20 cellular contexts compared by ENCODE assay signal in genomic region chr18:68841301-68841700, GRCh38. TPM values are rescaled to one million over a fixed set of nuclear protein-coding genes. Genes with fewer than 3 reads are reported as not detected.
A peak's percentile ranks its signal among the peaks of the same experiment; 100 is the strongest.
DNase-seq lines count a peak whose midpoint lies in the region; ATAC-seq, FAIRE-seq and TF ChIP-seq lines count a peak whose summit lies in the region.
"Had no signal": no experiment of that assay in that cellular context is flagged by ENCODE, and none has a peak within 500 bp of the region (broad histone marks: within the 10 kb centered on the region; RNA-seq: fewer than 3 reads in every experiment).

No MANE protein-coding gene starts in this region.

- peak overlapping the region; percentile 86 for H3K56ac ChIP-seq in IMR-90 (ENCODE audit: extremely low read depth, insufficient read depth, low read length)

- H3K23ac ChIP-seq in IMR-90 (ENCODE audit: low read depth, low read length): peak overlapping the region; percentile 73; the same call in 1 of the 2 replicates

- H3K18ac ChIP-seq in IMR-90 (ENCODE audit: low read depth, low read length): peak overlapping the region; percentile 84

- POLR2A ChIA-PET in AG04450 (lab: Yijun Ruan, JAX) (no interaction called here), IMR-90 (lab: Charles Lee; ENCODE audit: unreplicated experiment) (no interaction called here), HepG2 (lab: Yijun Ruan, JAX) (no interaction called here)

- dilution Hi-C loops in IMR-90 (cut with HindIII; ENCODE audit: low sequenced_read_pairs, unreplicated experiment): no loop called here

- no peak for TF ChIP-seq POLR2A in IMR-90 (IDR thresholded peaks at IDR 0.05; ENCODE audit: low read depth, low read length)
- no peak for TF ChIP-seq POLR2A in HepG2 (IDR thresholded peaks at IDR 0.05; ENCODE audit: insufficient read depth in 1 of 2, low read depth in 2 of 2, low read length in 2 of 2)

- no TSS peak for BruUV-seq in IMR-90 (replicated peaks; lab: Mats Ljungman, UMichigan)
- no TSS peak for BruUV-seq in HepG2 (replicated peaks; lab: Mats Ljungman, UMichigan)

- intact Hi-C loops in IMR-90 (cut with micrococcal nuclease) (loop anchor here (5.0 to 10.0 kb wide), 4 partner anchors 104 to 944 kb away; no protein-coding TSS in a partner anchor), HepG2 (cut with micrococcal nuclease; ENCODE audit: unreplicated experiment) (loop anchor here (10.0 kb wide), 2 partner anchors 564 to 644 kb away; partner anchors contain the start of gene DOK6)

- H3K4me2 ChIP-seq in IMR-90 (ENCODE audit: low read depth, low read length): peak overlapping the region; percentile 77; the same call in 1 of the 2 replicates
- no peak overlapping the region for H3K4me2 ChIP-seq in HepG2 (ENCODE audit: low read depth, low read length)

- FAIRE-seq in HepG2 (lab: Jason Lieb, UNC): no peak

- H3K9me1 ChIP-seq in IMR-90 (ENCODE audit: insufficient read depth, low read length): peaks cover 10% of the 10 kb centered on the region

- in situ Hi-C loops in IMR-90 (cut with MboI; ENCODE audit: low sequenced_read_pairs): loop anchor here (10.0 kb wide), 2 partner anchors 1254 to 1604 kb away; no protein-coding TSS in a partner anchor
- in situ Hi-C loops in HepG2 (cut with HindIII; ENCODE audit: extremely low pct_ligation_motif_present, low pct_unique_long_range_greater_than_20kb): loop anchor here (10.0 kb wide), 1 partner anchor 1254 kb away; no protein-coding TSS in a partner anchor

- peak overlapping the region; percentile 90; the same call in 1 of the 2 replicates for H4K91ac ChIP-seq in IMR-90 (ENCODE audit: insufficient read depth, low read depth, low read length)

- H3K9ac ChIP-seq in IMR-90 (ENCODE audit: low read depth, low read length) (no peak overlapping the region), HepG2 (ENCODE audit: insufficient read depth, low read depth, low read length) (no peak overlapping the region)

- H3K14ac ChIP-seq in IMR-90 (replicated peaks; ENCODE audit: low read depth, low read length): peak overlapping the region; percentile 70

- H3K4me1 ChIP-seq in IMR-90 (ENCODE audit: control insufficient read depth, insufficient read depth, low read length) (peaks cover 9% of the 10 kb centered on the region), mesodermal cell (ENCODE audit: control insufficient read depth, insufficient read depth, low read length, poor library complexity, severe bottlenecking) (no peaks in the 10 kb centered on the region), HepG2 (ENCODE audit: insufficient read depth, low read length) (0 out of 2 replicates have a peak, but pooled peaks cover 4% of the 10 kb centered on the region)

- H3K36me3 ChIP-seq in IMR-90 (ENCODE audit: control insufficient read depth, insufficient read depth, low read length) (no peaks in the 10 kb centered on the region), mesodermal cell (ENCODE audit: control insufficient read depth, insufficient read depth, low read length) (no peaks in the 10 kb centered on the region), HepG2 (replicated peaks in 1 of 2; ENCODE audit: control insufficient read depth in 1 of 2, insufficient read depth in 2 of 2, low read length in 2 of 2) (no peaks in the 10 kb centered on the region)
- H3K36me3 ChIP-seq: MG63, neutrophil had no signal

- CTCF ChIA-PET in AG04450 (lab: Charles Lee) (no interaction called here), IMR-90 (lab: Yijun Ruan, JAX) (no interaction called here), HepG2 (lab: Yijun Ruan, JAX; ENCODE audit: low intra/inter-chr PET ratio, low total read pairs) (no interaction called here)

- H2AK5ac ChIP-seq in IMR-90 (ENCODE audit: low read depth, low read length): 0 out of 2 replicates have a peak overlapping the region, but pooled peaks have one; percentile 82

- H3K79me1 ChIP-seq in IMR-90 (ENCODE audit: low read depth in 1 of 2, low read length in 2 of 2): 0 out of 4 replicates have a peak, but pooled peaks cover 0 to 3% of the 10 kb centered on the region in 2 experiments

- no peak overlapping the region for H2AK9ac ChIP-seq in IMR-90 (replicated peaks; ENCODE audit: low read depth, low read length, poor library complexity)

- peak overlapping the region; percentile 92 for H2BK20ac ChIP-seq in IMR-90 (ENCODE audit: low read depth, low read length)

- H2AFZ ChIP-seq in IMR-90 (replicated peaks; ENCODE audit: low read length, poor library complexity) (no peak overlapping the region), HepG2 (ENCODE audit: low read length) (no peak overlapping the region)

- TF ChIP-seq CTCF in AG04450 (IDR thresholded peaks at IDR 0.05; ENCODE audit: low read depth, low read length) (no peak), IMR-90 (conservative IDR thresholded peaks at IDR 0.05; ENCODE audit: low read depth, low read length) (no peak), choroid plexus epithelial cell (conservative IDR thresholded peaks at IDR 0.05; ENCODE audit: low read depth, low read length) (no peak), HepG2 (CRISPR knock-in tag; IDR thresholded peaks at IDR 0.05) (no peak)

- H3K4me3 ChIP-seq in AG04450 (ENCODE audit: low read depth, low read length) (no peak overlapping the region), IMR-90 (ENCODE audit: insufficient read depth, low read depth, low read length) (no peak overlapping the region), choroid plexus epithelial cell (ENCODE audit: low read depth, low read length) (no peak overlapping the region), mesodermal cell (ENCODE audit: extremely low read depth, insufficient read depth, low read length, poor library complexity, severe bottlenecking) (no peak overlapping the region), HepG2 (replicated peaks in 1 of 3; ENCODE audit: insufficient read depth in 1 of 3, low read depth in 2 of 3, low read length in 3 of 3) (no peak overlapping the region)
- H3K4me3 ChIP-seq: MG63 had no signal

- H3K9me3 ChIP-seq in AG04450 (ENCODE audit: control insufficient read depth, insufficient read depth, low read length) (no peaks in the 10 kb centered on the region), IMR-90 (ENCODE audit: control insufficient read depth, insufficient read depth, low read length) (no peaks in the 10 kb centered on the region), mesodermal cell (ENCODE audit: control insufficient read depth, low read length) (no peaks in the 10 kb centered on the region), HepG2 (ENCODE audit: low read length) (no peaks in the 10 kb centered on the region)
- H3K9me3 ChIP-seq: MG63, neutrophil had no signal

- ATAC-seq in IMR-90 (ENCODE audit: low read depth) (peak; percentile 48), HepG2 (no peak), GM18511 (IDR thresholded peaks at IDR 0.05; ENCODE audit: unreplicated experiment) (no peak)
- ATAC-seq: activated CD8-positive, alpha-beta T cell treated with anti-CD3 and anti-CD28 coated beads, Interleukin-2, amount 10 ng/mL, durations not matched to agents 7 days and 5 days; activated naive CD8-positive, alpha-beta T cell treated with anti-CD3 and anti-CD28 coated beads, Interleukin-2, amount 50 U/mL, for 24 hours; Panc1; sciatic nerve; WTC11 had no signal

- DNase-seq in AG04450 (ENCODE audit: low read depth, low spot score) (peak; percentile 8), IMR-90 (no peak), choroid plexus epithelial cell (ENCODE audit: low read depth) (peak; percentile 47), NCI-H2081 (lab: John Stamatoyannopoulos, UW) (no peak), NCI-H345 (lab: John Stamatoyannopoulos, UW) (no peak), HepG2 (ENCODE audit: low spot score) (no peak)
- DNase-seq: activated CD8-positive, alpha-beta T cell treated with anti-CD3 and anti-CD28 coated beads, Interleukin-2, amount 10 ng/mL, durations not matched to agents 7 days and 5 days; activated naive CD8-positive, alpha-beta T cell treated with anti-CD3 and anti-CD28 coated beads, Interleukin-2, amount 50 U/mL, for 24 hours; COR-L47; H9; NCI-H187 treated with DMSO at 0.1 percent for 48 hours; NCI-H526 treated with DMSO at 0.1 percent for 48 hours; stimulated activated CD4-positive, alpha-beta T cell treated with anti-CD3 and anti-CD28 coated beads, Interleukin-4, amount 100 ng/mL, for 4 hours had no signal

- H4K20me1 ChIP-seq in IMR-90 (ENCODE audit: insufficient read depth, low read length): no peaks in the 10 kb centered on the region
- no peaks in the 10 kb centered on the region for H4K20me1 ChIP-seq in HepG2 (ENCODE audit: insufficient read depth, low read length)

- peak overlapping the region; percentile 89; the same call in 1 of the 3 replicates for H2BK15ac ChIP-seq in IMR-90 (ENCODE audit: low read depth, low read length)

- H4K8ac ChIP-seq in IMR-90 (ENCODE audit: low read depth in 2 of 2, low read length in 2 of 2): peak overlapping the region; percentile 77 to 90; a peak in 3 of 4 replicates

- peak overlapping the region; percentile 92 for H3K4ac ChIP-seq in IMR-90 (ENCODE audit: low read depth, low read length)

- TF ChIP-seq EP300 in HepG2 (IDR thresholded peaks at IDR 0.05; ENCODE audit: low read depth in 2 of 2, low read length in 2 of 2): no peak
- no peak for TF ChIP-seq EP300 in HepG2 (CRISPR knock-in tag; IDR thresholded peaks at IDR 0.05; ENCODE audit: borderline replicate concordance)

- peak overlapping the region; percentile 91 for H2BK5ac ChIP-seq in IMR-90 (ENCODE audit: low read depth, low read length, poor library complexity, severe bottlenecking)

- H3K79me2 ChIP-seq in HepG2 (ENCODE audit: insufficient read depth, low read length): no peaks in the 10 kb centered on the region

- peak overlapping the region; percentile 95 for H2BK120ac ChIP-seq in IMR-90 (ENCODE audit: low read depth, low read length)

- H3K27ac ChIP-seq in AG04450 (ENCODE audit: low read depth, low read length): peak overlapping the region; percentile 73
- H3K27ac ChIP-seq in IMR-90 (ENCODE audit: insufficient read depth, low read length): peak overlapping the region; percentile 99
- H3K27ac ChIP-seq in mesodermal cell (ENCODE audit: low read depth, low read length, severe bottlenecking): peak overlapping the region; percentile 73
- H3K27ac ChIP-seq in HepG2 (ENCODE audit: extremely low read length, insufficient read depth, low read length): no peak overlapping the region
- H3K27ac ChIP-seq: neutrophil had no signal

- no peaks in the 10 kb centered on the region for H3K27me3 ChIP-seq in AG04450 (ENCODE audit: control insufficient read depth, insufficient read depth, low read length)
- H3K27me3 ChIP-seq in IMR-90 (ENCODE audit: control insufficient read depth, insufficient read depth, low read length): no peaks in the 10 kb centered on the region
- H3K27me3 ChIP-seq in HepG2 (ENCODE audit: control insufficient read depth in 1 of 2, insufficient read depth in 2 of 2, low read length in 2 of 2): no peaks in the 10 kb centered on the region
- H3K27me3 ChIP-seq: MG63, neutrophil had no signal

- peak overlapping the region; percentile 94 for H4K5ac ChIP-seq in IMR-90 (ENCODE audit: low read depth, low read length)

- TF ChIP-seq RAD21 in IMR-90 (IDR thresholded peaks at IDR 0.05; ENCODE audit: low read length) (no peak), HepG2 (CRISPR knock-in tag; IDR thresholded peaks at IDR 0.05) (no peak)

RNA-seq across cellular contexts. Expression of gene CCDC102B, which starts 43.4 kb away (rescaled TPM):
- polyA plus RNA-seq in AG04450 (2011; rRNA removed) (4.0 and 4.6 TPM in 2 replicates), IMR-90 (2012; rRNA removed) (0.67 and 1.4 TPM in 2 replicates), HepG2 (2011; rRNA removed) (2.3 TPM in 2 replicates)
- polyA minus RNA-seq in AG04450 (2011; rRNA and poly(A)+ RNA removed): 12.5 and 12.6 TPM in 2 replicates
- total RNA-seq in IMR-90 (2012; rRNA removed) (0.54 and 1.7 TPM in 2 replicates), HepG2 (2016; rRNA removed; fragmentation: Illumina TruSeq; extraction: Trizol) (3.7 and 4.4 TPM in 2 replicates)
- polyA plus RNA-seq in IMR-90 (2012; cell fraction: cytosol; rRNA removed): 0.11 and 0.12 TPM in 2 replicates
- 0.27 and 2.2 TPM in 2 replicates for polyA plus RNA-seq in IMR-90 (2012; cell fraction: nucleus; rRNA removed; ENCODE audit: low replicate concordance)
- 9.0 TPM for polyA plus RNA-seq in mesodermal cell (2013, experiment 1 of 2)
- 6.1 TPM for polyA plus RNA-seq in mesodermal cell (2013, experiment 2 of 2)
- 2.3 and 2.6 TPM in 2 replicates for total RNA-seq in HepG2 (2016; cell fraction: cytosol; rRNA removed; fragmentation: Illumina TruSeq; extraction: Trizol; ENCODE audit: low read depth)
- total RNA-seq in HepG2 (2016; cell fraction: insoluble cytoplasmic fraction; rRNA removed; fragmentation: Illumina TruSeq; extraction: Trizol): 3.8 and 5.9 TPM in 2 replicates
- 4.5 TPM in 2 replicates for total RNA-seq in HepG2 (2016; cell fraction: membrane; rRNA removed; fragmentation: Illumina TruSeq; extraction: Trizol)
- total RNA-seq in HepG2 (2016; cell fraction: nucleus; rRNA removed; fragmentation: Illumina TruSeq; extraction: Trizol): 6.1 and 6.7 TPM in 2 replicates
- polyA plus RNA-seq in HepG2 (2011; cell fraction: cytosol; rRNA removed): 1.8 and 2.1 TPM in 2 replicates
- polyA plus RNA-seq in HepG2 (2011; cell fraction: nucleus; rRNA removed): 2.3 and 3.0 TPM in 2 replicates
- 3.4 and 4.2 TPM in 2 replicates for polyA plus RNA-seq in HepG2 (2012)
- polyA plus RNA-seq in HepG2 (2016; cell fraction: cytosol; fragmentation: Illumina TruSeq; extraction: Trizol; ENCODE audit: low read depth): 2.0 TPM in 2 replicates
- 3.3 and 4.7 TPM in 2 replicates for polyA plus RNA-seq in HepG2 (2016; cell fraction: insoluble cytoplasmic fraction; fragmentation: Illumina TruSeq; extraction: Trizol; ENCODE audit: low read depth)
- 3.4 and 4.8 TPM in 2 replicates for polyA plus RNA-seq in HepG2 (2016; cell fraction: membrane; fragmentation: Illumina TruSeq; extraction: Trizol; ENCODE audit: low read depth)
- polyA plus RNA-seq in HepG2 (2016; cell fraction: nucleus; fragmentation: Illumina TruSeq; extraction: Trizol; ENCODE audit: insufficient read depth, low read depth): 3.9 and 5.5 TPM in 2 replicates
- polyA minus RNA-seq in HepG2 (2011; rRNA and poly(A)+ RNA removed; ENCODE audit: low replicate concordance): 1.4 and 2.4 TPM in 2 replicates
- 0.53 and 0.69 TPM in 2 replicates for polyA minus RNA-seq in HepG2 (2011; cell fraction: cytosol; rRNA and poly(A)+ RNA removed)
- polyA minus RNA-seq in HepG2 (2011; cell fraction: nucleus; rRNA and poly(A)+ RNA removed): 30.6 and 38.0 TPM in 2 replicates

Comparison
In these comparisons a context has a peak if more than half of its experiments do, and no peak if none do; other contexts are left out.
1. DNase-seq: peak in AG04450 (single experiment) and choroid plexus epithelial cell (single experiment); none in IMR-90 (single experiment), NCI-H2081 (0 of 2), NCI-H345 (single experiment) and HepG2 (single experiment).